Comparison of ENCODE assay signal across 17 cellular contexts in the genomic region with DNA sequence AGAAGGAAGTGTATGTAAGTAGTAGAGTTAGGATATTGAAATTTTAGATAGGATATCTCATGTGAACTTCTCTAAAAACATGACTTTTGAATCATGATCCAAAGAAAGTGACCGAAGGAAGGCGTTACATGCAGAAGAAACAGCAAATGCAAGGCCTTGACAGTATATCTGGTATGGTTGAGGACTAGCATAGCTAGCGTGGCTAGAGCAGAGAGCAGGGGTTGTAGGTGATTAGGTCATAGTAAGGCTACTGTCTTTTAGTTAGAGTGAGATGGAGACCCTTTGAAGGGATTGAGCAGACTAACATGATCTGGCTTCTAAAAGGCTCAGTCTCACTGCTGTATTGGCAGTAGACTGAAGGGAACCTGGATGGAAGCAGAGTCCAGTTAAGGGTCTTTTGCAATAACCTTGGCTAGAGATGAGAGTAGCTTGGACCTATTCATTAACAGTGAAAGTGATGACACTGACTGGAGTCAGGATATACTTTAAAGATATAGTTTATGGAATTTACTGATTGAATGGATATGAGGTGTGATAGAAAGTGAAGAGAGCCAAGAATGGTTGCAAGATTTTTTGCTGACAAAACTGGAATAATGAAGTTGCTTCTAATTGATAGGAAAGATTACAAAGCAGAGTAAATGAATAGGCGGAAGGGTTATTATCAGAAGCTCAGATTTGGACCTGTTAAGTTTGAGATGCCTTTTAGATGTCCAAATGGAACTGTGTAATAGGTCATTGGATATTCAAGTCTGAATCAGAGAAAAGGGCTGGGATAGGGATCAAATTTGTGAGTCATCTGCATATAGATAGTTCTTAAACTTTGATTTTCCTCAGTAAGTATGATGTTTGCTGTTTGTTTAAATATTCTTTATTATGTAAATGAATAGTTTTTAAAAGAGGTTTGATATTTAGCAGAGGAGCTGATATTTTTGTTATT. TPM values are rescaled to one million over a fixed set of nuclear protein-coding genes. Genes with fewer than 3 reads are reported as not detected.
DNase-seq lines count a peak whose midpoint lies in the region; ATAC-seq and TF ChIP-seq lines count a peak whose summit lies in the region.
"Had no signal": no experiment of that assay in that cellular context is flagged by ENCODE, and none has a peak within 500 bp of the region (broad histone marks: within the 10 kb centered on the region; RNA-seq: fewer than 3 reads in every experiment).

No MANE protein-coding gene starts in this region.

- no peak overlapping the region for H3K4me3 ChIP-seq in heart right ventricle
- no peak overlapping the region for H3K4me3 ChIP-seq in SK-N-SH (ENCODE audit: low read depth in 2 of 2, low read length in 1 of 2)
- no peak overlapping the region for H3K4me3 ChIP-seq in fibroblast of pulmonary artery (replicated peaks; ENCODE audit: low read depth, low read length)
- no peak overlapping the region for H3K4me3 ChIP-seq in skeletal muscle tissue (ENCODE audit: low read length in 3 of 3)
- H3K4me3 ChIP-seq in coronary artery, result no peak overlapping the region

- no peak for TF ChIP-seq RAD21 in SK-N-SH (IDR thresholded peaks at IDR 0.05; ENCODE audit: low read length)

- no peaks in the 10 kb centered on the region for H3K79me2 ChIP-seq in SK-N-SH (ENCODE audit: insufficient read depth)

- H3K27ac ChIP-seq in heart right ventricle (peak overlapping the region in 9 of 10 donors; percentile 8 to 81 (median 61)), SK-N-SH (ENCODE audit: low read depth in 2 of 2, low read length in 1 of 2) (peak overlapping the region in 1 of 2 experiments; percentile 93; a peak in 2 of 4 replicates), skeletal muscle tissue (ENCODE audit: low read depth, low read length) (peak overlapping the region; percentile 3), coronary artery (no peak overlapping the region)

- H3K4me2 ChIP-seq in SK-N-SH, result no peak overlapping the region; the same call in 1 of the 2 replicates

- H3K9me3 ChIP-seq in heart right ventricle (peaks cover 0 to 18% (median 0%) of the 10 kb centered on the region in 11 donors), SK-N-SH (0 out of 2 replicates have a peak, but pooled peaks cover 8% of the 10 kb centered on the region), skeletal muscle tissue (ENCODE audit: control insufficient read depth in 3 of 3, low read length in 3 of 3) (no peaks in the 10 kb centered on the region)

- H3K36me3 ChIP-seq in heart right ventricle, result peaks cover 0 to 8% (median 0%) of the 10 kb centered on the region in 9 donors
- H3K36me3 ChIP-seq in SK-N-SH (replicated peaks in 1 of 2; ENCODE audit: control insufficient read depth in 1 of 2, insufficient read depth in 2 of 2, low read length in 1 of 2), result peaks cover 2 to 35% of the 10 kb centered on the region in 2 experiments
- no peaks in the 10 kb centered on the region for H3K36me3 ChIP-seq in skeletal muscle tissue (ENCODE audit: control insufficient read depth in 3 of 3, insufficient read depth in 3 of 3, low read length in 3 of 3)

- TF ChIP-seq CTCF in heart right ventricle (IDR thresholded peaks at IDR 0.05) (no peak), SK-N-SH (IDR thresholded peaks at IDR 0.05) (no peak), fibroblast of pulmonary artery (IDR thresholded peaks at IDR 0.05; ENCODE audit: low read length, missing control alignments) (no peak), coronary artery (IDR thresholded peaks at IDR 0.05) (no peak)

- H3K9ac ChIP-seq in SK-N-SH (no peak overlapping the region; the same call in 1 of the 2 replicates), skeletal muscle tissue (ENCODE audit: low read depth in 1 of 3, low read length in 3 of 3) (no peak overlapping the region)

- ATAC-seq in heart right ventricle (no peak), Right ventricle myocardium inferior (no peak), GM19351 (IDR thresholded peaks at IDR 0.05; ENCODE audit: unreplicated experiment) (no peak)
- ATAC-seq: activated CD8-positive, alpha-beta T cell treated with anti-CD3 and anti-CD28 coated beads, Interleukin-2, amount 10 ng/mL, durations not matched to agents 7 days and 5 days had no signal

- DNase-seq in heart right ventricle (no peak), Right ventricle myocardium inferior (ENCODE audit: missing footprints) (no peak), SK-N-SH (no peak), fibroblast of pulmonary artery (ENCODE audit: low read depth) (peak; percentile 64), coronary artery (ENCODE audit: low spot score) (no peak)
- no peak for DNase-seq in stimulated activated CD4-positive, alpha-beta T cell treated with anti-CD3 and anti-CD28 coated beads, Interleukin-4, amount 100 ng/mL, for 1 hour
- DNase-seq: activated CD8-positive, alpha-beta T cell treated with anti-CD3 and anti-CD28 coated beads, Interleukin-2, amount 10 ng/mL, durations not matched to agents 7 days and 5 days; activated effector memory CD4-positive, alpha-beta T cell treated with anti-CD3 and anti-CD28 coated beads, Interleukin-2, amount 50 U/mL, for 16 hours; DMS 273 treated with DMSO at 0.1 percent for 48 hours; midbrain; NCI-H1417 treated with DMSO at 0.1 percent for 48 hours; NCI-H510A; nucleus accumbens; RPMI8226; stimulated activated CD4-positive, alpha-beta T cell treated with anti-CD3 and anti-CD28 coated beads, Interleukin-15, amount 100 ng/mL, for 24 hours had no signal

- 92 to 95% methylated on average over 4 of the region's 4 CpGs for WGBS in heart right ventricle, 2 donors
- WGBS in SK-N-SH (ENCODE audit: low lambda C conversion rate), result 97% methylated on average over 4 of the region's 4 CpGs

- POLR2A ChIA-PET in SK-N-SH (lab: Yijun Ruan, JAX), result no interaction called here

- CTCF ChIA-PET in SK-N-SH (lab: Yijun Ruan, JAX), result no interaction called here

- H3K9me2 ChIP-seq in SK-N-SH, result no peaks in the 10 kb centered on the region

- intact Hi-C loops in heart right ventricle (cut with DNase I), result loop anchor here in 1 of 10 donors (10.0 kb wide), 1 partner anchor 108 kb away; a partner anchor contains a TSS
- intact Hi-C loops in Right ventricle myocardium inferior (cut with DNase I), result no loop called here

- peaks cover 38% of the 10 kb centered on the region for H3F3A ChIP-seq in SK-N-SH (replicated peaks; ENCODE audit: insufficient read depth)

- H3K4me1 ChIP-seq in heart right ventricle, result peaks cover 0 to 28% (median 9%) of the 10 kb centered on the region in 9 donors
- H3K4me1 ChIP-seq in SK-N-SH (ENCODE audit: control insufficient read depth in 1 of 2, insufficient read depth in 2 of 2, low read depth in 1 of 2, low read length in 1 of 2), result peaks cover 0 to 32% of the 10 kb centered on the region in 2 experiments; a peak in 3 of 4 replicates
- H3K4me1 ChIP-seq in skeletal muscle tissue (ENCODE audit: control insufficient read depth in 3 of 3, insufficient read depth in 3 of 3, low read length in 3 of 3), result peaks cover 0 to 5% (median 5%) of the 10 kb centered on the region in 3 donors

- no peaks in the 10 kb centered on the region for H4K20me1 ChIP-seq in SK-N-SH (ENCODE audit: insufficient read depth)

- H3K27me3 ChIP-seq in heart right ventricle (no peaks in the 10 kb centered on the region), SK-N-SH (ENCODE audit: insufficient read depth) (no peaks in the 10 kb centered on the region), skeletal muscle tissue (ENCODE audit: control insufficient read depth in 3 of 3, insufficient read depth in 3 of 3, low read length in 3 of 3) (no peaks in the 10 kb centered on the region)

- no peak overlapping the region for H2AFZ ChIP-seq in SK-N-SH (ENCODE audit: low read depth)

- TF ChIP-seq EP300 in SK-N-SH (IDR thresholded peaks at IDR 0.05; ENCODE audit: borderline replicate concordance in 1 of 2, low read depth in 1 of 2, low read length in 1 of 2), result no peak

TF ChIP-seq in SK-N-SH, 30 proteins besides CTCF, POLR2A, EP300 and RAD21:
- TF ChIP-seq, protein P1, sequence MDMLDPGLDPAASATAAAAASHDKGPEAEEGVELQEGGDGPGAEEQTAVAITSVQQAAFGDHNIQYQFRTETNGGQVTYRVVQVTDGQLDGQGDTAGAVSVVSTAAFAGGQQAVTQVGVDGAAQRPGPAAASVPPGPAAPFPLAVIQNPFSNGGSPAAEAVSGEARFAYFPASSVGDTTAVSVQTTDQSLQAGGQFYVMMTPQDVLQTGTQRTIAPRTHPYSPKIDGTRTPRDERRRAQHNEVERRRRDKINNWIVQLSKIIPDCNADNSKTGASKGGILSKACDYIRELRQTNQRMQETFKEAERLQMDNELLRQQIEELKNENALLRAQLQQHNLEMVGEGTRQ (IDR thresholded peaks at IDR 0.05; ENCODE audit: borderline replicate concordance, low read depth, low read length), result no peak
- peak; percentile 13; the same call in 1 of the 2 replicates for TF ChIP-seq FOSL2 (IDR thresholded peaks at IDR 0.05; ENCODE audit: borderline replicate concordance, low read depth)

RNA-seq across cellular contexts. Expression of a gene that starts 59.8 kb away (rescaled TPM):
- total RNA-seq in heart right ventricle (10 to 100 TPM; 29.1 to 57.6 (median 46.7) TPM), Right ventricle myocardium inferior (47.9 TPM), skeletal muscle tissue (38.6 TPM)
- polyA plus RNA-seq in heart right ventricle (10 to 100 TPM; 30.7 to 46.2 TPM), SK-N-SH (2012; rRNA removed) (11.0 and 13.0 TPM in 2 replicates)
- 18.3 and 28.8 TPM in 2 replicates for polyA plus RNA-seq in SK-N-SH (2012; cell fraction: cytosol; rRNA removed)
- polyA plus RNA-seq in SK-N-SH (2012; cell fraction: nucleus; rRNA removed), result 3.5 and 6.7 TPM in 2 replicates

Comparison
In these comparisons a context has a peak if more than half of its experiments do, and no peak if none do; other contexts are left out.
1. H3K27ac ChIP-seq: peak in heart right ventricle (9 of 10) and skeletal muscle tissue (single experiment); none in coronary artery (0 of 2).